In the genomic region with DNA sequence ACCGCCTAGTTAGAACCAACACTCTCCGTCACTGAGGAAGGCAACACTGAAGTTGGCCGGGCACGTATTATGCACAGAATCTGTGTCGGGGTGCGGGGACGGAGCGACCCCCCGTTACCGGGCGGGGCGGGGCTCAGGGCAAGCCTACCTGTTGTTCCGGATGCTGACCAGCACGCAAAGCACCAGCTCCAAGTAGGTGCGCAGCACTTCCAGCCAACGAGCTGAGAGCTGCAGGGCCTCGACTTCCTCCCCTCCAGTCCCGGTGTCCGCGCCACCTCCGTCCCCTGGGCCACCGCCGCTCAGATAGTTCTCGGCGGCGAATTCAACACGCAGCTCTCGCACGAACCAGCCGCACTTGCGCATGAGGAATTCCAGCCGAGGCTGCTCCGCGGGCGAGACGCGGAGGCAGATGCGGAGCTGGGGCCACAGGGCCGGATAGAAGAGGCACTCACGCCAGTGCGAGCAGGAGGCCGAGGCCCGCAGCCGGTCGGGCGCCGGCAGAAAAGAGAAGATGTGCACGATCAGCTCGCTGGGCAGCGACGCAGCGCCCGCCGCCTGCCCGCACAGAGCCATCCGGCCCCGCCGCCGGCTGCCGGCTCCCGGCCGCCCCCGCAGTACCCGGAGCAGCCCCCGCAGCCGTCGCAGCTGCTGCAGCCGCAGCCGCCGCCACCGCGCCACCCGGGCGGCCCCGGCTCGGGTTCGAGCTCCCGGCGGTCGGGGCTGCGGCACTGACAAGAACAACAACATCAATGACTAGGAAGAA, we compare ENCODE assay signal across 8 cellular contexts. TPM values are rescaled to one million over a fixed set of nuclear protein-coding genes. Genes with fewer than 3 reads are reported as not detected.
DNase-seq lines count a peak whose midpoint lies in the region; ATAC-seq and TF ChIP-seq lines count a peak whose summit lies in the region.

No MANE protein-coding gene starts in this region.

- peak overlapping the region; percentile 96 to 98 for H3K27ac ChIP-seq in liver (ENCODE audit: low read depth in 1 of 2, low read length in 2 of 2)

- under 1% methylated on average over 81 of the region's 81 CpGs for WGBS in liver

- no peaks in the 10 kb centered on the region for H3K27me3 ChIP-seq in liver (ENCODE audit: control insufficient read depth in 4 of 4, insufficient read depth in 4 of 4, low read length in 3 of 4)

- peak overlapping the region; percentile 61 to 90 for H3K9ac ChIP-seq in liver (ENCODE audit: low read depth in 1 of 2, low read length in 2 of 2)

- peaks cover 4 to 38% (median 23%) of the 10 kb centered on the region in 4 donors for H3K4me1 ChIP-seq in liver (ENCODE audit: control insufficient read depth in 4 of 4, insufficient read depth in 4 of 4, low read length in 3 of 4)

- DNase-seq in EL: peak; percentile 47
- DNase-seq in HT1080 (ENCODE audit: low read depth): peak; percentile 19
- DNase-seq in activated CD4-positive, CD25-positive, alpha-beta regulatory T cell (lab: John Stamatoyannopoulos, UW): peak in 3 of 4 experiments; percentile 16 to 38 (median 35)
- peak; percentile 37 for DNase-seq in choroid plexus epithelial cell (ENCODE audit: low read depth)
- peak in 2 of 3 donors; percentile 3 to 18 for DNase-seq in stimulated activated CD4-positive, alpha-beta T cell treated with anti-CD3 and anti-CD28 coated beads, TNF-alpha, amount 100 ng/mL, for 1 hour (ENCODE audit: low read depth in 3 of 3, low spot score in 1 of 3)
- DNase-seq in NCI-H2107 treated with DMSO at 0.1 percent for 48 hours (lab: John Stamatoyannopoulos, UW; ENCODE audit: unreplicated experiment): no peak

- TF ChIP-seq RAD21 in liver (IDR thresholded peaks at IDR 0.05): no peak

- H3K9me3 ChIP-seq in liver (ENCODE audit: control insufficient read depth in 4 of 4, low read length in 3 of 4): no peaks in the 10 kb centered on the region

- TF ChIP-seq CTCF in choroid plexus epithelial cell (conservative IDR thresholded peaks at IDR 0.05; ENCODE audit: low read depth, low read length): no peak
- no peak for TF ChIP-seq CTCF in liver (IDR thresholded peaks at IDR 0.05; ENCODE audit: low read depth, low read length, missing input control)

- peak overlapping the region; percentile 74 for H3K4me3 ChIP-seq in choroid plexus epithelial cell (ENCODE audit: low read depth, low read length)
- peak overlapping the region; percentile 86 to 98 (median 88) for H3K4me3 ChIP-seq in liver (ENCODE audit: low read depth in 1 of 3, low read length in 3 of 3)

- no peaks in the 10 kb centered on the region for H3K36me3 ChIP-seq in liver (ENCODE audit: control insufficient read depth in 4 of 4, insufficient read depth in 3 of 4, low read depth in 1 of 4, low read length in 3 of 4)

- peak; percentile 20 for ATAC-seq in GM21381 (IDR thresholded peaks at IDR 0.05; ENCODE audit: unreplicated experiment)

TF ChIP-seq in liver, 16 proteins besides CTCF, POLR2A, EP300 and RAD21:
- TF ChIP-seq GABPA (IDR thresholded peaks at IDR 0.05 in 1 of 2, conservative IDR thresholded peaks at IDR 0.05 in 1 of 2): no peak
- TF ChIP-seq NR2F2 (IDR thresholded peaks at IDR 0.05): no peak
- peak; percentile 37 for TF ChIP-seq TAF1 (conservative IDR thresholded peaks at IDR 0.05)
- no peak for TF ChIP-seq HNF4A (conservative IDR thresholded peaks at IDR 0.05)

RNA-seq across cellular contexts. Expression of a gene that starts 0.6 kb away (rescaled TPM):
- 16.0 and 18.7 TPM in 2 replicates for total RNA-seq in HT1080 (2014; rRNA removed; shearing (Covaris generic))
- 11.7 and 12.5 TPM in 2 replicates for polyA plus RNA-seq in HT1080 (2015; cell fraction: cytosol; rRNA removed)
- polyA plus RNA-seq in HT1080 (2015; cell fraction: nucleus; rRNA removed): 16.5 and 16.7 TPM in 2 replicates
- total RNA-seq in liver: 10 to 100 TPM in 1 of 2 donors, 1 to 10 TPM in 1; 7.1 to 11.4 TPM
- 1 to 10 TPM; 3.3 to 5.1 TPM for polyA plus RNA-seq in liver
